Comparison of ENCODE assay signal across 8 cellular contexts in genomic region chr2:55014962-55015939, GRCh38. TPM values are rescaled to one million over a fixed set of nuclear protein-coding genes. Genes with fewer than 3 reads are reported as not detected.
DNase-seq lines count a peak whose midpoint lies in the region; ATAC-seq and TF ChIP-seq lines count a peak whose summit lies in the region.

No MANE protein-coding gene starts in this region.

- POLR2A ChIA-PET in activated CD4-positive, alpha-beta T cell treated with anti-CD3 and anti-CD28 coated beads for 36 hours (lab: Charles Lee): no interaction called here
- POLR2A ChIA-PET in T-cell (lab: Charles Lee): no interaction called here

- H2AFZ ChIP-seq in Karpas-422 (ENCODE audit: low read length): no peak overlapping the region

- H3K79me2 ChIP-seq in Karpas-422 (ENCODE audit: low read length): peaks cover 100% of the 10 kb centered on the region

- H3K9me2 ChIP-seq in Karpas-422 (replicated peaks; ENCODE audit: insufficient read depth, low read length): no peaks in the 10 kb centered on the region

- H3K4me2 ChIP-seq in Karpas-422 (ENCODE audit: low read depth, low read length, poor library complexity, severe bottlenecking): no peak overlapping the region

- H3K27me3 ChIP-seq in Karpas-422 (ENCODE audit: low read length) (no peaks in the 10 kb centered on the region), lower lobe of right lung (ENCODE audit: low read depth) (no peaks in the 10 kb centered on the region), subcutaneous abdominal adipose tissue (ENCODE audit: control insufficient read depth in 5 of 5, insufficient read depth in 4 of 5, low read length in 5 of 5) (no peaks in the 10 kb centered on the region)

- H3K9me3 ChIP-seq in Karpas-422 (ENCODE audit: low read length): no peaks in the 10 kb centered on the region
- H3K9me3 ChIP-seq in lower lobe of right lung: peaks cover 6% of the 10 kb centered on the region
- no peaks in the 10 kb centered on the region for H3K9me3 ChIP-seq in subcutaneous abdominal adipose tissue (ENCODE audit: control insufficient read depth in 5 of 5, low read length in 5 of 5)

- H3K27ac ChIP-seq in Karpas-422 (ENCODE audit: low read length) (no peak overlapping the region), lower lobe of right lung (peak overlapping the region; percentile 2), subcutaneous abdominal adipose tissue (ENCODE audit: low read depth, low read length) (peak overlapping the region; percentile 32)

- intact Hi-C loops in activated CD4-positive, alpha-beta T cell treated with anti-CD3 and anti-CD28 coated beads for 36 hours (cut with DNase I, micrococcal nuclease): loop anchor here (1.0 to 5.0 kb wide), 4 partner anchors 113 to 253 kb away; no protein-coding TSS in a partner anchor
- intact Hi-C loops in lower lobe of right lung (cut with DNase I) (no loop called here), posterior vena cava (cut with DNase I) (no loop called here)

- peak; percentile 62 for TF ChIP-seq CTCF in lower lobe of right lung (IDR thresholded peaks at IDR 0.05)

- H3K4me1 ChIP-seq in Karpas-422 (ENCODE audit: low read length) (peaks cover 64% of the 10 kb centered on the region), lower lobe of right lung (peaks cover 80% of the 10 kb centered on the region), subcutaneous abdominal adipose tissue (ENCODE audit: control insufficient read depth in 5 of 5, insufficient read depth in 5 of 5, low read length in 5 of 5) (peaks cover 0 to 70% (median 49%) of the 10 kb centered on the region in 5 donors)

- no peak overlapping the region for H3K4me3 Mint-ChIP-seq in activated CD4-positive, alpha-beta T cell treated with anti-CD3 and anti-CD28 coated beads for 36 hours
- H3K4me3 Mint-ChIP-seq in T-cell: no peak overlapping the region

- no peaks in the 10 kb centered on the region for H4K20me1 ChIP-seq in Karpas-422 (ENCODE audit: insufficient read depth, low read depth, low read length)

- peak; percentile 60 for ATAC-seq in activated CD4-positive, alpha-beta T cell treated with anti-CD3 and anti-CD28 coated beads for 36 hours
- ATAC-seq in T-cell (replicated peaks in 1 of 4) (peak in 1 of 4 experiments; percentile 22), lower lobe of right lung (peak; percentile 83 to 88)

- DNase-seq in activated CD4-positive, alpha-beta T cell treated with anti-CD3 and anti-CD28 coated beads for 36 hours: peak; percentile 54
- no peak for DNase-seq in activated CD4-positive, alpha-beta T cell treated with anti-CD3 and anti-CD28 coated beads for 1 hour
- DNase-seq in Karpas-422 (peak; percentile 73), T-cell (peak in 27 of 34 experiments; percentile 3 to 47 (median 30)), dermis blood vessel endothelial cell (peak; percentile 83), lower lobe of right lung (no peak), posterior vena cava (ENCODE audit: low spot score) (no peak)

- H3K4me3 ChIP-seq in Karpas-422 (ENCODE audit: low read length) (no peak overlapping the region), lower lobe of right lung (no peak overlapping the region), subcutaneous abdominal adipose tissue (ENCODE audit: low read depth in 1 of 5, low read length in 5 of 5) (no peak overlapping the region)

- H3K27me3 Mint-ChIP-seq in activated CD4-positive, alpha-beta T cell treated with anti-CD3 and anti-CD28 coated beads for 36 hours: no peaks in the 10 kb centered on the region
- no peaks in the 10 kb centered on the region for H3K27me3 Mint-ChIP-seq in T-cell

- H3K27ac Mint-ChIP-seq in activated CD4-positive, alpha-beta T cell treated with anti-CD3 and anti-CD28 coated beads for 36 hours: no peak overlapping the region
- H3K27ac Mint-ChIP-seq in T-cell: no peak overlapping the region

- H3K9me3 Mint-ChIP-seq in activated CD4-positive, alpha-beta T cell treated with anti-CD3 and anti-CD28 coated beads for 36 hours (ENCODE audit: low read depth): peaks cover 2% of the 10 kb centered on the region
- peaks cover 3 to 11% (median 5%) of the 10 kb centered on the region in 3 donors for H3K9me3 Mint-ChIP-seq in T-cell

- H3K9ac ChIP-seq in Karpas-422 (ENCODE audit: low read length): no peak overlapping the region
- no peak overlapping the region for H3K9ac ChIP-seq in subcutaneous abdominal adipose tissue (ENCODE audit: low read length in 5 of 5)

- CTCF ChIA-PET in activated CD4-positive, alpha-beta T cell treated with anti-CD3 and anti-CD28 coated beads for 36 hours (lab: Charles Lee): interaction anchor here (0.6 to 2.6 kb wide), 8 partner anchors 20 to 163 kb away, joined by 3 to 13 read pairs (median 3); no protein-coding TSS in a partner anchor
- CTCF ChIA-PET in T-cell (lab: Charles Lee): interaction anchor here (0.6 to 2.2 kb wide), 15 partner anchors 7 to 208 kb away, joined by 3 to 15 read pairs (median 4); partner anchors contain the start of gene RTN4 (in 1 of the 2)

- H3K4me1 Mint-ChIP-seq in activated CD4-positive, alpha-beta T cell treated with anti-CD3 and anti-CD28 coated beads for 36 hours: peaks cover 34% of the 10 kb centered on the region
- H3K4me1 Mint-ChIP-seq in T-cell: peaks cover 64 to 73% (median 66%) of the 10 kb centered on the region in 3 donors

- peaks cover 12% of the 10 kb centered on the region for H3K36me3 Mint-ChIP-seq in activated CD4-positive, alpha-beta T cell treated with anti-CD3 and anti-CD28 coated beads for 36 hours (ENCODE audit: low read depth)
- H3K36me3 Mint-ChIP-seq in T-cell: peaks cover 16% of the 10 kb centered on the region

- H3K36me3 ChIP-seq in Karpas-422 (ENCODE audit: insufficient read depth, low read length) (peaks cover 24% of the 10 kb centered on the region), lower lobe of right lung (no peaks in the 10 kb centered on the region), subcutaneous abdominal adipose tissue (ENCODE audit: control insufficient read depth in 5 of 5, insufficient read depth in 5 of 5, low read length in 5 of 5) (peaks cover 0 to 16% (median 0%) of the 10 kb centered on the region in 5 donors)

RNA-seq across cellular contexts. Expression of gene RTN4, which starts 35.0 kb away (rescaled TPM):
- total RNA-seq in activated CD4-positive, alpha-beta T cell treated with anti-CD3 and anti-CD28 coated beads for 36 hours: 10 to 100 TPM; 70.3 to 84.8 TPM
- total RNA-seq in Karpas-422 (2014; rRNA removed; shearing (Covaris generic); ENCODE audit: low replicate concordance): 72.3 and 109 TPM in 2 replicates
- 10 to 100 TPM; 66.3 to 77.1 (median 75.4) TPM for total RNA-seq in T-cell
- 118 and 312 TPM in 2 replicates for total RNA-seq in dermis blood vessel endothelial cell
- total RNA-seq in lower lobe of right lung: 317 TPM
- 100 to 1,000 TPM; 324 to 410 TPM for total RNA-seq in posterior vena cava

Comparison
In these comparisons a context has a peak if more than half of its experiments do, and no peak if none do; other contexts are left out.
1. DNase-seq: peak in activated CD4-positive, alpha-beta T cell treated with anti-CD3 and anti-CD28 coated beads for 36 hours (single experiment), Karpas-422 (single experiment), T-cell (27 of 34) and dermis blood vessel endothelial cell (single experiment); none in activated CD4-positive, alpha-beta T cell treated with anti-CD3 and anti-CD28 coated beads for 1 hour (single experiment), lower lobe of right lung (single experiment) and posterior vena cava (single experiment).
2. intact Hi-C loops: an anchor here in activated CD4-positive, alpha-beta T cell treated with anti-CD3 and anti-CD28 coated beads for 36 hours (1.0 to 5.0 kb wide); none called in lower lobe of right lung and posterior vena cava.